Comparison of ENCODE assay signal across 22 cellular contexts in genomic region chr1:35947547-35947946, GRCh38. TPM values are rescaled to one million over a fixed set of nuclear protein-coding genes. Genes with fewer than 3 reads are reported as not detected.
DNase-seq lines count a peak whose midpoint lies in the region; ATAC-seq lines count a peak whose summit lies in the region.
"Had no signal": no experiment of that assay in that cellular context is flagged by ENCODE, and none has a peak within 500 bp of the region (broad histone marks: within the 10 kb centered on the region; RNA-seq: fewer than 3 reads in every experiment).

No MANE protein-coding gene starts in this region.

- H3K9me3 Mint-ChIP-seq in activated naive CD4-positive, alpha-beta T cell treated with anti-CD3 and anti-CD28 coated beads, Interleukin-2, amount 50 U/mL, for 72 hours = no peaks in the 10 kb centered on the region
- H3K9me3 Mint-ChIP-seq in T-helper 2 cell treated with Interferon-gamma antibody and Interleukin-4, amounts not matched to agents 5 μg/mL and 100 μg/mL, for 36 hours = no peaks in the 10 kb centered on the region
- H3K9me3 Mint-ChIP-seq in activated naive CD8-positive, alpha-beta T cell treated with anti-CD3 and anti-CD28 coated beads, Interleukin-2, amount 50 U/mL, for 24 hours = no peaks in the 10 kb centered on the region
- H3K9me3 Mint-ChIP-seq: CD4-positive, CD25-positive, alpha-beta regulatory T cell; IgD-negative memory B cell had no signal

- H3K4me3 Mint-ChIP-seq in T-helper 2 cell treated with Interferon-gamma antibody and Interleukin-4, amounts not matched to agents 5 μg/mL and 100 μg/mL, for 36 hours = peak overlapping the region; percentile 27
- H3K4me3 Mint-ChIP-seq in activated naive CD8-positive, alpha-beta T cell treated with anti-CD3 and anti-CD28 coated beads, Interleukin-2, amount 50 U/mL, for 24 hours = no peak overlapping the region
- H3K4me3 Mint-ChIP-seq: CD4-positive, CD25-positive, alpha-beta regulatory T cell; IgD-negative memory B cell had no signal

- H3K36me3 Mint-ChIP-seq in activated naive CD4-positive, alpha-beta T cell treated with anti-CD3 and anti-CD28 coated beads, Interleukin-2, amount 50 U/mL, for 72 hours = peaks cover 0 to 4% of the 10 kb centered on the region in 2 donors
- peaks cover 20% of the 10 kb centered on the region for H3K36me3 Mint-ChIP-seq in T-helper 2 cell treated with Interferon-gamma antibody and Interleukin-4, amounts not matched to agents 5 μg/mL and 100 μg/mL, for 36 hours (ENCODE audit: low read depth)
- H3K36me3 Mint-ChIP-seq in activated naive CD8-positive, alpha-beta T cell treated with anti-CD3 and anti-CD28 coated beads, Interleukin-2, amount 50 U/mL, for 24 hours (ENCODE audit: low read depth) = peaks cover 14% of the 10 kb centered on the region
- H3K36me3 Mint-ChIP-seq: IgD-negative memory B cell had no signal

- peak overlapping the region; percentile 22 to 50 for H3K27ac Mint-ChIP-seq in activated naive CD4-positive, alpha-beta T cell treated with anti-CD3 and anti-CD28 coated beads, Interleukin-2, amount 50 U/mL, for 72 hours
- H3K27ac Mint-ChIP-seq in T-helper 2 cell treated with Interferon-gamma antibody and Interleukin-4, amounts not matched to agents 5 μg/mL and 100 μg/mL, for 36 hours = peak overlapping the region; percentile 42
- peak overlapping the region; percentile 33 for H3K27ac Mint-ChIP-seq in activated naive CD8-positive, alpha-beta T cell treated with anti-CD3 and anti-CD28 coated beads, Interleukin-2, amount 50 U/mL, for 24 hours
- H3K27ac Mint-ChIP-seq: CD4-positive, CD25-positive, alpha-beta regulatory T cell; IgD-negative memory B cell had no signal

- ATAC-seq in activated naive CD4-positive, alpha-beta T cell treated with anti-CD3 and anti-CD28 coated beads, Interleukin-2, amount 50 U/mL, for 72 hours = peak; percentile 41 to 46
- no peak for ATAC-seq in activated naive CD8-positive, alpha-beta T cell treated with anti-CD3 and anti-CD28 coated beads, Interleukin-2, amount 50 U/mL, for 24 hours
- ATAC-seq: HCT116, Panc1 had no signal

- H3K27me3 Mint-ChIP-seq in T-helper 2 cell treated with Interferon-gamma antibody and Interleukin-4, amounts not matched to agents 5 μg/mL and 100 μg/mL, for 36 hours (ENCODE audit: low read depth) = no peaks in the 10 kb centered on the region
- H3K27me3 Mint-ChIP-seq in activated naive CD8-positive, alpha-beta T cell treated with anti-CD3 and anti-CD28 coated beads, Interleukin-2, amount 50 U/mL, for 24 hours = no peaks in the 10 kb centered on the region
- H3K27me3 Mint-ChIP-seq: CD4-positive, CD25-positive, alpha-beta regulatory T cell; IgD-negative memory B cell had no signal

- peaks cover 30% of the 10 kb centered on the region for H3K4me1 Mint-ChIP-seq in T-helper 2 cell treated with Interferon-gamma antibody and Interleukin-4, amounts not matched to agents 5 μg/mL and 100 μg/mL, for 36 hours (ENCODE audit: low read depth)
- peaks cover 37% of the 10 kb centered on the region for H3K4me1 Mint-ChIP-seq in activated naive CD8-positive, alpha-beta T cell treated with anti-CD3 and anti-CD28 coated beads, Interleukin-2, amount 50 U/mL, for 24 hours

- no peak for DNase-seq in activated naive CD4-positive, alpha-beta T cell treated with anti-CD3 and anti-CD28 coated beads, Interleukin-2, amount 50 U/mL, for 72 hours (ENCODE audit: low spot score in 2 of 2)
- no peak for DNase-seq in activated naive CD4-positive, alpha-beta T cell treated with anti-CD3 and anti-CD28 coated beads, Interleukin-2, amount 50 U/mL, for 16 hours
- DNase-seq in T-helper 2 cell treated with Interferon-gamma antibody and Interleukin-4, amounts not matched to agents 5 μg/mL and 100 μg/mL, for 36 hours (ENCODE audit: low spot score) = peak; percentile 23
- DNase-seq in activated naive CD8-positive, alpha-beta T cell treated with anti-CD3 and anti-CD28 coated beads, Interleukin-2, amount 50 U/mL, for 24 hours = no peak
- DNase-seq in medulla oblongata (ENCODE audit: extremely low spot score) = no peak
- no peak for DNase-seq in DMS 273 treated with DMSO at 0.1 percent for 48 hours (lab: John Stamatoyannopoulos, UW)
- no peak for DNase-seq in kidney tubule cell (ENCODE audit: low spot score)
- DNase-seq: CD4-positive, CD25-positive, alpha-beta regulatory T cell; DMS153; GM23248; Karpas-422; MV-4-11; NCI-H1105 treated with DMSO at 0.1 percent for 48 hours; NCI-H1694; NCI-H2081; NCI-H2171; NCI-H345; NCI-H524 treated with DMSO at 0.1 percent for 48 hours; NCI-H82 had no signal

RNA-seq across cellular contexts. Expression of gene AGO3, which starts 16.6 kb away (rescaled TPM):
- 10 to 100 TPM; 32.9 to 43.6 TPM for total RNA-seq in activated naive CD4-positive, alpha-beta T cell treated with anti-CD3 and anti-CD28 coated beads, Interleukin-2, amount 50 U/mL, for 72 hours
